ENCODE assay signal across 8 cellular contexts in the genomic region with DNA sequence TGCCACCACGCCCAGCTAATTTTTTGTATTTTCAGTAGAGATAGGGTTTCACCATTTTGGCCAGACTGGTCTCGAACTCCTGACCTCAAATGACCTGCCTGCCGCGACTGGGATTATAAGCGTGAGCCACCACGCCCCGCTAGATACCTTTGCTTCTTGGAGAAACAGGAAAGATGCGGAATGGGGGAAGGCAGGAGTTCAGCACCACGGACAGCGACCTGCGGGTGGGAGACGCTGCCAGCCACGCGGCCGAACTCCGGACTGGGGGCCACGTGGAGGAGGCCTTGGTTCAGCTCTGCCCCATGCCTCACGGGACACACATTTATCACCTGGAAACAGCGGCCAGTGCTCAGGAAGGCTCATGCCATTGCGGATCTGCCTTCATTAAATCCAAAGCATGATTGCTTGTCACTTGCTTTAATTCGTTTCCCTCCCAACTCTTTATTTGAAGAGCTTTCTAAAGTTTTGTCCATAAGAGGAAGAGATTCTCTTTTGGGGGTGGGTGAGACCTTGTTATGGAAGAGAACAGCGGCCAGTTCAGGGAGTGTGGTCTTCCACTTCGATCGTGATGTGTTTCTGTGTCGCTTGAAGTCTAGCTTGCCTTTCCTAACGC.
DNase-seq lines count a peak whose midpoint lies in the region; TF ChIP-seq lines count a peak whose summit lies in the region.

No MANE protein-coding gene starts in this region.

- H3K79me2 ChIP-seq in hepatocyte: no peaks in the 10 kb centered on the region

- TF ChIP-seq CTCF in hepatocyte (IDR thresholded peaks at IDR 0.05; ENCODE audit: poor library complexity): no peak

- no peak overlapping the region for H2AFZ ChIP-seq in hepatocyte

- no peak overlapping the region for H3K4me2 ChIP-seq in hepatocyte

- 27% methylated on average over 26 of the region's 26 CpGs for WGBS in hepatocyte (ENCODE audit: low lambda C conversion rate, missing lambda C conversion rate)

- no peaks in the 10 kb centered on the region for H3K9me3 ChIP-seq in hepatocyte (ENCODE audit: low read depth)

- DNase-seq in Ammon's horn (ENCODE audit: low spot score) (peak; percentile 45), NCI-H1048 (lab: John Stamatoyannopoulos, UW) (peak; percentile 33), hepatocyte (ENCODE audit: low spot score) (peak; percentile 87), NCI-H82 (lab: John Stamatoyannopoulos, UW) (no peak), NCI-H345 (lab: John Stamatoyannopoulos, UW) (no peak), NCI-H2171 (lab: John Stamatoyannopoulos, UW) (no peak)
- peak; percentile 6 for DNase-seq in activated effector memory CD4-positive, alpha-beta T cell treated with Interleukin-2 at 50 U/mL for 16 hours
- DNase-seq in stimulated activated CD4-positive, alpha-beta T cell treated with anti-CD3 and anti-CD28 coated beads, Interleukin-2, amount 100 ng/mL, for 24 hours: peak; percentile 42 to 54

- no peaks in the 10 kb centered on the region for H4K20me1 ChIP-seq in hepatocyte (ENCODE audit: insufficient read depth, poor library complexity, severe bottlenecking)

- no peak overlapping the region for H3K27ac ChIP-seq in hepatocyte

- no peaks in the 10 kb centered on the region for H3K36me3 ChIP-seq in hepatocyte (replicated peaks; ENCODE audit: insufficient read depth, low read depth)

- no peak overlapping the region for H3K4me3 ChIP-seq in hepatocyte

- no peaks in the 10 kb centered on the region for H3K4me1 ChIP-seq in hepatocyte (ENCODE audit: insufficient read depth)

- peaks cover 17% of the 10 kb centered on the region for H3K27me3 ChIP-seq in hepatocyte

- no peaks in the 10 kb centered on the region for H3K9me2 ChIP-seq in hepatocyte (replicated peaks; ENCODE audit: insufficient read depth)

Comparison
In these comparisons a context has a peak if more than half of its experiments do, and no peak if none do; other contexts are left out.
1. DNase-seq: peak in Ammon's horn (single experiment), NCI-H1048 (single experiment), activated effector memory CD4-positive, alpha-beta T cell treated with Interleukin-2 at 50 U/mL for 16 hours (single experiment), hepatocyte (single experiment) and stimulated activated CD4-positive, alpha-beta T cell treated with anti-CD3 and anti-CD28 coated beads, Interleukin-2, amount 100 ng/mL, for 24 hours (2 of 2); none in NCI-H82 (single experiment), NCI-H345 (single experiment) and NCI-H2171 (single experiment).